ENCODE assay signal across 8 cellular contexts in genomic region chr14:60093606-60094005, GRCh38. TPM values are rescaled to one million over a fixed set of nuclear protein-coding genes. Genes with fewer than 3 reads are reported as not detected.
DNase-seq lines count a peak whose midpoint lies in the region; ATAC-seq and TF ChIP-seq lines count a peak whose summit lies in the region.

No MANE protein-coding gene starts in this region.

- in situ Hi-C loops in transverse colon (cut with MboI; ENCODE audit: low pct_ligation_motif_present in 1 of 4, low pct_unique_long_range_greater_than_20kb in 1 of 4, low sequenced_read_pairs in 3 of 4): no loop called here

- H3K36me3 Mint-ChIP-seq in activated B cell treated with CpG ODN at 0.5 μM for 24 hours (ENCODE audit: low read depth): peaks cover 28% of the 10 kb centered on the region

- peak overlapping the region; percentile 80 for H3K4me3 ChIP-seq in cardiac muscle cell
- peak overlapping the region; percentile 95 for H3K4me3 ChIP-seq in iPS-11a (ENCODE audit: low read depth, low read length)
- peak overlapping the region in 1 of 4 donors; percentile 79 for H3K4me3 ChIP-seq in transverse colon

- H3K27ac Mint-ChIP-seq in activated B cell treated with CpG ODN at 0.5 μM for 24 hours: peak overlapping the region; percentile 96

- TF ChIP-seq POLR2A in transverse colon (IDR thresholded peaks at IDR 0.05): no peak

- TF ChIP-seq EP300 in transverse colon (IDR thresholded peaks at IDR 0.05; ENCODE audit: low read depth): no peak

- CTCF ChIA-PET in activated B cell treated with CpG ODN at 0.5 μM for 24 hours (lab: Charles Lee): interaction anchor here (1.5 kb wide), 1 partner anchor 71 kb away, joined by 5 read pairs; the partner anchor contains the start of gene DHRS7

- no peaks in the 10 kb centered on the region for H3K27me3 Mint-ChIP-seq in activated B cell treated with CpG ODN at 0.5 μM for 24 hours

- peak overlapping the region; percentile 92 for H3K4me3 Mint-ChIP-seq in activated B cell treated with CpG ODN at 0.5 μM for 24 hours

- H3K9me3 ChIP-seq in cardiac muscle cell (ENCODE audit: low read depth) (no peaks in the 10 kb centered on the region), transverse colon (no peaks in the 10 kb centered on the region)

- no peaks in the 10 kb centered on the region for H3K36me3 ChIP-seq in cardiac muscle cell
- H3K36me3 ChIP-seq in transverse colon: no peaks in the 10 kb centered on the region

- TF ChIP-seq CTCF in cardiac muscle cell (IDR thresholded peaks at IDR 0.05; ENCODE audit: low read depth, low read length): no peak
- TF ChIP-seq CTCF in activated B cell treated with CpG ODN at 0.5 μM for 24 hours (IDR thresholded peaks at IDR 0.05): no peak
- TF ChIP-seq CTCF in transverse colon (IDR thresholded peaks at IDR 0.05): no peak

- ATAC-seq in Right ventricle myocardium inferior: no peak
- no peak for ATAC-seq in activated B cell treated with CpG ODN at 0.5 μM for 24 hours (ENCODE audit: low read depth)

- POLR2A ChIA-PET in activated B cell treated with CpG ODN at 0.5 μM for 24 hours (lab: Charles Lee): interaction anchor here (1.3 to 3.5 kb wide), 2 partner anchors 58 to 155 kb away, joined by 3 to 48 read pairs; partner anchors contain the start of gene PPM1A

- peaks cover 37% of the 10 kb centered on the region for H3K4me1 Mint-ChIP-seq in activated B cell treated with CpG ODN at 0.5 μM for 24 hours

- H3K27me3 ChIP-seq in cardiac muscle cell (no peaks in the 10 kb centered on the region), transverse colon (no peaks in the 10 kb centered on the region)

- DNase-seq in cardiac muscle cell (ENCODE audit: low read depth in 1 of 2, low spot score in 1 of 2) (no peak), Right ventricle myocardium inferior (ENCODE audit: missing footprints) (no peak), activated B cell treated with CpG ODN at 0.5 μM for 24 hours (no peak), transverse colon (no peak)
- DNase-seq in stimulated activated CD4-positive, alpha-beta T cell treated with anti-CD3 and anti-CD28 coated beads, Interleukin-4, amount 100 ng/mL, for 1 hour: no peak
- no peak for DNase-seq in stimulated activated CD4-positive, alpha-beta T cell treated with anti-CD3 and anti-CD28 coated beads, Interleukin-2, amount 100 ng/mL, for 48 hours
- DNase-seq in stimulated activated naive CD4-positive, alpha-beta T cell (lab: John Stamatoyannopoulos, UW): no peak

- intact Hi-C loops in Right ventricle myocardium inferior (cut with DNase I): loop anchor here (5.0 kb wide), 2 partner anchors 91 to 889 kb away; partner anchors contain the start of genes SLC38A6 and TRMT5
- intact Hi-C loops in activated B cell treated with CpG ODN at 0.5 μM for 24 hours (cut with micrococcal nuclease): loop anchor here (2.0 to 10.0 kb wide), 4 partner anchors 519 to 1665 kb away; partner anchors contain the start of genes CCDC175 and DAAM1
- intact Hi-C loops in transverse colon (cut with DNase I; ENCODE audit: low total_unique reads): loop anchor here (10.0 kb wide), 1 partner anchor 71 kb away; the partner anchor contains the start of gene DHRS7

- peak overlapping the region; percentile 98 for H3K27ac ChIP-seq in cardiac muscle cell
- H3K27ac ChIP-seq in transverse colon: peak overlapping the region; percentile 96 to 99 (median 98)

- H3K4me1 ChIP-seq in cardiac muscle cell (ENCODE audit: low read depth) (peaks cover 23% of the 10 kb centered on the region), transverse colon (peaks cover 19 to 41% (median 23%) of the 10 kb centered on the region in 4 donors)

- no peaks in the 10 kb centered on the region for H3K9me3 Mint-ChIP-seq in activated B cell treated with CpG ODN at 0.5 μM for 24 hours

RNA-seq across cellular contexts. Expression of gene PCNX4, which starts 1.9 kb away (rescaled TPM):
- total RNA-seq in cardiac muscle cell: 54.9 and 129 TPM in 2 replicates
- polyA plus RNA-seq in cardiac muscle cell: 39.7 and 53.0 TPM in 2 replicates
- total RNA-seq in Right ventricle myocardium inferior: 23.5 TPM
- 31.7 and 41.4 TPM in 2 replicates for total RNA-seq in activated B cell treated with CpG ODN at 0.5 μM for 24 hours
- 100 to 1,000 TPM in 1 of 4 donors, 10 to 100 TPM in 3; 32.9 to 118 (median 54.8) TPM for total RNA-seq in transverse colon
